In the genomic region with DNA sequence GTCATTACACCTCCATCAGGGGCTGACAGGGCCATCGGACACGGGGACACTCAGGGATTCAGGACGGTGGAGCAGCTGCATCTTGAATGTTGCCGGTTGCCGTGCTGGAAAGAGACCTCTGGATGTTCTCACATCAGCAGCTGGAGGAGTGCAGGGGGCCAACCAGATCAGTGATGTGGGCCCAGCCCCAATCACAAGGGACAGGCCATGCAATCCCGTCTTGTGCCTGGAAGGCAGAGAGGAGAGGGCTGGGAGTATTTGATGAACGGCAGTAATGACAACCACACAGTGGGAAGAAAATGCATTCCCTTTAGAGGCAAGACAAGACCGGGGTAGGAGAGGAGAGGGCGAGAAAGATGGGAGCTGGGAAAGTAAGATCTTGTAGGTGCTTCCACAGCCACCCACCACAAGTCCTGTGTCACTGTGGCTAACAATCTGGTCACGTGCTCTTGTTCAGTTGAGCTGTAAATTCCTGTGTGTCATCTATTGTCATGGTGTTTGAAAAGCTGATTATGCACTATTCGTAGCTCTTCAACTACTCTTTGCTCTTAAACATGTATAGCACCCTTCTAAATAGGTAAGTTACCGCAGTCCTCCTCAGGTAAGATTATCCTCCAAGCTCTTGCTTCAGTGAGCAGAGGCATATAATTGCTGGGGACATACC, we compare ENCODE assay signal across 21 cellular contexts.
DNase-seq lines count a peak whose midpoint lies in the region; ATAC-seq, FAIRE-seq and TF ChIP-seq lines count a peak whose summit lies in the region.
"Had no signal": no experiment of that assay in that cellular context is flagged by ENCODE, and none has a peak within 500 bp of the region (broad histone marks: within the 10 kb centered on the region; RNA-seq: fewer than 3 reads in every experiment).

No MANE protein-coding gene starts in this region.

- no peak overlapping the region for H4K91ac ChIP-seq in H9 (ENCODE audit: insufficient read length, low read depth, low read length)

- TF ChIP-seq POLR2A in GM12878 (IDR thresholded peaks at IDR 0.05; ENCODE audit: low read depth, low read length), result no peak

- H3K9ac ChIP-seq in H9 (ENCODE audit: extremely low read depth, insufficient read length, low read length), result no peak overlapping the region
- no peak overlapping the region for H3K9ac ChIP-seq in GM12878 (ENCODE audit: control insufficient read depth, insufficient read depth, low read length)

- H4K8ac ChIP-seq in H9 (replicated peaks; ENCODE audit: insufficient read length, low read depth, low read length), result no peak overlapping the region

- H2AFZ ChIP-seq in H9 (ENCODE audit: low read length) (no peak overlapping the region), GM12878 (ENCODE audit: control insufficient read depth, low read depth, low read length) (no peak overlapping the region)

- peaks cover 14% of the 10 kb centered on the region for H3K4me1 ChIP-seq in H9 (ENCODE audit: insufficient read depth, low read length)
- no peaks in the 10 kb centered on the region for H3K4me1 ChIP-seq in GM12878 (ENCODE audit: control insufficient read depth, insufficient read depth, low read length)
- H3K4me1 ChIP-seq: lower lobe of right lung, tibial nerve had no signal

- SMC1A ChIA-PET in GM12878 (lab: Charles Lee; ENCODE audit: uncharacterized antibody, unreplicated experiment), result interaction anchor here (1.3 kb wide), 1 partner anchor 54 kb away, joined by 5 read pairs; no protein-coding TSS in a partner anchor

- H3K9me3 Mint-ChIP-seq in H9, result no peaks in the 10 kb centered on the region
- H3K9me3 Mint-ChIP-seq in activated CD4-positive, alpha-beta memory T cell treated with anti-CD3 and anti-CD28 coated beads for 36 hours, result no peaks in the 10 kb centered on the region
- H3K9me3 Mint-ChIP-seq: activated naive CD8-positive, alpha-beta T cell treated with anti-CD3 and anti-CD28 coated beads for 36 hours; brain; natural killer cell treated with Interleukin-12 subunit alpha and Interleukin-12 subunit beta and Interleukin-15 and Interleukin-18, amount 100 ng/mL, for 72 hours; stimulated activated naive B cell treated with anti-CD40 and anti-IgM and Interleukin-4, amounts not matched to agents 10 μg/mL and 1 μg/mL and 100 μg/mL, for 72 hours had no signal

- intact Hi-C loops in GM12878 (cut with micrococcal nuclease; ENCODE audit: unreplicated experiment), result no loop called here
- intact Hi-C loops in activated CD4-positive, alpha-beta memory T cell treated with anti-CD3 and anti-CD28 coated beads for 36 hours (cut with micrococcal nuclease), result no loop called here

- H2BK120ac ChIP-seq in H9 (ENCODE audit: low read depth, low read length, poor library complexity, severe bottlenecking), result no peak overlapping the region

- H3K79me1 ChIP-seq in H9 (ENCODE audit: insufficient read depth, low read depth, low read length, poor library complexity, severe bottlenecking), result no peaks in the 10 kb centered on the region

- peaks cover 70% of the 10 kb centered on the region for H3K27me3 Mint-ChIP-seq in H9 (ENCODE audit: low read depth)
- H3K27me3 Mint-ChIP-seq in activated CD4-positive, alpha-beta memory T cell treated with anti-CD3 and anti-CD28 coated beads for 36 hours, result peaks cover 11% of the 10 kb centered on the region

- no peak for TF ChIP-seq RAD21 in GM12878 (IDR thresholded peaks at IDR 0.05; ENCODE audit: insufficient read depth, low read depth, low read length)

- no peak overlapping the region for H2BK12ac ChIP-seq in H9 (ENCODE audit: insufficient read length, low read depth, low read length)

- BruUV-seq in GM12878 (replicated peaks; lab: Mats Ljungman, UMichigan), result no TSS peak

- H2BK20ac ChIP-seq in H9 (ENCODE audit: low read depth, low read length, poor library complexity, severe bottlenecking), result no peak overlapping the region

- WGBS in H9 (ENCODE audit: extremely low coverage, insufficient read length, low lambda C conversion rate), result no CpG with 5 or more reads among the region's 12 CpGs
- 52% methylated on average over 12 of the region's 12 CpGs for WGBS in GM12878 (ENCODE audit: insufficient coverage, insufficient replicate concordance, low lambda C conversion rate, missing lambda C conversion rate)

- peaks cover 20 to 25% of the 10 kb centered on the region in 2 experiments for H3K4me1 Mint-ChIP-seq in H9
- no peaks in the 10 kb centered on the region for H3K4me1 Mint-ChIP-seq in activated CD4-positive, alpha-beta memory T cell treated with anti-CD3 and anti-CD28 coated beads for 36 hours (ENCODE audit: low read depth)
- H3K4me1 Mint-ChIP-seq: activated naive CD8-positive, alpha-beta T cell treated with anti-CD3 and anti-CD28 coated beads for 36 hours; stimulated activated naive B cell treated with anti-CD40 and anti-IgM and Interleukin-4, amounts not matched to agents 10 μg/mL and 1 μg/mL and 100 μg/mL, for 72 hours had no signal

- H3K27ac ChIP-seq in H9 (ENCODE audit: insufficient read length, low read depth, low read length) (no peak overlapping the region), GM12878 (ENCODE audit: control insufficient read depth, insufficient read depth) (no peak overlapping the region)
- H3K27ac ChIP-seq: epithelial cell of prostate, lower lobe of right lung, tibial nerve had no signal

- H4K20me1 ChIP-seq in H9 (ENCODE audit: control insufficient read depth, insufficient read depth, insufficient read length) (no peaks in the 10 kb centered on the region), GM12878 (ENCODE audit: control insufficient read depth, insufficient read depth) (no peaks in the 10 kb centered on the region)

- H2BK5ac ChIP-seq in H9 (ENCODE audit: insufficient read length, low read length), result no peak overlapping the region

- no peaks in the 10 kb centered on the region for H3K23me2 ChIP-seq in H9 (ENCODE audit: insufficient read length, low read depth, low read length, poor library complexity, severe bottlenecking)

- no peaks in the 10 kb centered on the region for H3K36me3 Mint-ChIP-seq in H9 (ENCODE audit: insufficient read depth in 1 of 3, low read depth in 3 of 3)
- H3K36me3 Mint-ChIP-seq in activated CD4-positive, alpha-beta memory T cell treated with anti-CD3 and anti-CD28 coated beads for 36 hours, result no peaks in the 10 kb centered on the region
- H3K36me3 Mint-ChIP-seq: activated naive CD8-positive, alpha-beta T cell treated with anti-CD3 and anti-CD28 coated beads for 36 hours; brain; natural killer cell treated with Interleukin-12 subunit alpha and Interleukin-12 subunit beta and Interleukin-15 and Interleukin-18, amount 100 ng/mL, for 72 hours; stimulated activated naive B cell treated with anti-CD40 and anti-IgM and Interleukin-4, amounts not matched to agents 10 μg/mL and 1 μg/mL and 100 μg/mL, for 72 hours had no signal

- no peak overlapping the region for H3K23ac ChIP-seq in H9 (ENCODE audit: insufficient read length, low read depth, low read length)

- H3K79me2 ChIP-seq in H9 (ENCODE audit: insufficient read depth, low read length) (no peaks in the 10 kb centered on the region), GM12878 (ENCODE audit: control insufficient read depth, insufficient read depth, low read length) (no peaks in the 10 kb centered on the region)

- H2BK15ac ChIP-seq in H9 (ENCODE audit: low read depth, low read length), result no peak overlapping the region

- no peak overlapping the region for H2AK5ac ChIP-seq in H9 (ENCODE audit: insufficient read length, low read length)

- DNase-seq in Daoy (ENCODE audit: low read depth) (peak; percentile 48), H9 (peak; percentile 55), GM12878 (ENCODE audit: low read depth, low spot score) (no peak), mesenteric fat pad (ENCODE audit: low spot score) (peak; percentile 75)
- DNase-seq in activated CD4-positive, alpha-beta memory T cell treated with anti-CD3 and anti-CD28 coated beads for 36 hours, result no peak
- DNase-seq: activated naive CD8-positive, alpha-beta T cell treated with anti-CD3 and anti-CD28 coated beads for 36 hours; activated T-cell treated with anti-CD3 and anti-CD28 coated beads, Interleukin-2, amount 50 U/mL, for 48 hours; cortex of kidney; lower lobe of right lung; NCI-H187 treated with DMSO at 0.1 percent for 48 hours; NCI-H510A treated with DMSO at 0.1 percent for 48 hours; stimulated activated naive B cell treated with anti-CD40 and anti-IgM and Interleukin-4, amounts not matched to agents 10 μg/mL and 1 μg/mL and 100 μg/mL, for 72 hours had no signal

- in situ Hi-C loops in GM12878 (cut with MboI), result no loop called here

- H3T11ph ChIP-seq in H9 (ENCODE audit: low read length), result no peak overlapping the region

- H3K56ac ChIP-seq in H9 (ENCODE audit: insufficient read length, low read depth, low read length), result no peak overlapping the region

- POLR2A ChIA-PET in GM12878 (lab: Charles Lee), result no interaction called here
- POLR2A ChIA-PET in activated CD4-positive, alpha-beta memory T cell treated with anti-CD3 and anti-CD28 coated beads for 36 hours (lab: Charles Lee), result no interaction called here

- H3K9me3 ChIP-seq in H9 (ENCODE audit: control insufficient read depth, low read depth, low read length), result no peaks in the 10 kb centered on the region
- H3K9me3 ChIP-seq in GM12878 (replicated peaks; ENCODE audit: control insufficient read depth, insufficient read depth, low read length), result no peaks in the 10 kb centered on the region
- H3K9me3 ChIP-seq: lower lobe of right lung, tibial nerve had no signal

- no peaks in the 10 kb centered on the region for H3K36me3 ChIP-seq in GM12878 (ENCODE audit: control insufficient read depth in 2 of 2, insufficient read depth in 2 of 2, low read length in 1 of 2)
- H3K36me3 ChIP-seq: lower lobe of right lung, tibial nerve had no signal

- H3K18ac ChIP-seq in H9 (ENCODE audit: insufficient read length, low read depth, low read length), result no peak overlapping the region

- H3K4me2 ChIP-seq in H9 (ENCODE audit: insufficient read depth, insufficient read length, low read length), result no peak overlapping the region
- no peak overlapping the region for H3K4me2 ChIP-seq in GM12878 (ENCODE audit: control insufficient read depth, insufficient read depth)

- CTCF ChIA-PET in GM12878 (lab: Yijun Ruan, JAX), result interaction anchor here (1.2 kb wide), 1 partner anchor 19 kb away, joined by 6 read pairs; no protein-coding TSS in a partner anchor
- CTCF ChIA-PET in activated CD4-positive, alpha-beta memory T cell treated with anti-CD3 and anti-CD28 coated beads for 36 hours (lab: Charles Lee), result interaction anchor here (0.9 to 1.2 kb wide), 2 partner anchors 19 to 54 kb away, joined by 8 to 10 read pairs; no protein-coding TSS in a partner anchor

- ATAC-seq in GM12878, result no peak
- ATAC-seq in HG02970 (IDR thresholded peaks at IDR 0.05; ENCODE audit: low FRiP score, unreplicated experiment), result no peak
- no peak for ATAC-seq in GM21825 (IDR thresholded peaks at IDR 0.05; ENCODE audit: unreplicated experiment)
- ATAC-seq: lower lobe of right lung; Panc1; stimulated activated naive B cell treated with anti-CD40 and anti-IgM and Interleukin-4, amounts not matched to agents 10 μg/mL and 1 μg/mL and 100 μg/mL, for 72 hours had no signal

- H3K4ac ChIP-seq in H9 (ENCODE audit: low read depth, low read length), result no peak overlapping the region

- TF ChIP-seq EP300 in GM12878 (IDR thresholded peaks at IDR 0.05; ENCODE audit: borderline replicate concordance in 1 of 2, control insufficient read depth in 1 of 2, low read depth in 2 of 2, low read length in 2 of 2), result no peak

- no peak for FAIRE-seq in GM12878 (lab: Jason Lieb, UNC)
- FAIRE-seq: frontal cortex, H54 had no signal

- H3K4me3 ChIP-seq in GM12878, result no peak overlapping the region
- H3K4me3 ChIP-seq: lower lobe of right lung, tibial nerve had no signal

- H3K14ac ChIP-seq in H9 (ENCODE audit: insufficient read depth, low read length), result no peak overlapping the region

- no peak overlapping the region; a peak in 1 of 7 replicates for H3K27ac Mint-ChIP-seq in H9
- H3K27ac Mint-ChIP-seq in activated CD4-positive, alpha-beta memory T cell treated with anti-CD3 and anti-CD28 coated beads for 36 hours, result no peak overlapping the region
- H3K27ac Mint-ChIP-seq: activated naive CD8-positive, alpha-beta T cell treated with anti-CD3 and anti-CD28 coated beads for 36 hours; natural killer cell treated with Interleukin-12 subunit alpha and Interleukin-12 subunit beta and Interleukin-15 and Interleukin-18, amount 100 ng/mL, for 72 hours; stimulated activated naive B cell treated with anti-CD40 and anti-IgM and Interleukin-4, amounts not matched to agents 10 μg/mL and 1 μg/mL and 100 μg/mL, for 72 hours had no signal

- H3K27me3 ChIP-seq in H9 (ENCODE audit: insufficient read depth, low read length), result no peaks in the 10 kb centered on the region
- H3K27me3 ChIP-seq in GM12878 (replicated peaks in 1 of 2; ENCODE audit: control insufficient read depth in 2 of 2, insufficient read depth in 2 of 2, low read length in 1 of 2), result peaks cover 2 to 9% of the 10 kb centered on the region in 2 experiments

- TF ChIP-seq CTCF in H9 (conservative IDR thresholded peaks at IDR 0.05), result no peak
- TF ChIP-seq CTCF in GM12878 (IDR thresholded peaks at IDR 0.05 in 2 of 3, conservative IDR thresholded peaks at IDR 0.05 in 1 of 3; ENCODE audit: control insufficient read depth in 2 of 3, extremely low read depth in 1 of 3, insufficient read depth in 1 of 3, low read depth in 3 of 3, low read length in 3 of 3), result no peak

- H4K5ac ChIP-seq in H9 (ENCODE audit: insufficient read length, low read depth, low read length), result no peak overlapping the region

- RAD21 ChIA-PET in GM12878 (lab: Charles Lee; ENCODE audit: unreplicated experiment), result interaction anchor here (0.7 to 1.0 kb wide), 2 partner anchors 19 to 21 kb away, joined by 3 read pairs; no protein-coding TSS in a partner anchor

- H3K4me3 Mint-ChIP-seq in H9, result peak overlapping the region in 1 of 2 experiments; percentile 34; a peak in 1 of 5 replicates
- no peak overlapping the region for H3K4me3 Mint-ChIP-seq in activated CD4-positive, alpha-beta memory T cell treated with anti-CD3 and anti-CD28 coated beads for 36 hours
- H3K4me3 Mint-ChIP-seq: activated naive CD8-positive, alpha-beta T cell treated with anti-CD3 and anti-CD28 coated beads for 36 hours; natural killer cell treated with Interleukin-12 subunit alpha and Interleukin-12 subunit beta and Interleukin-15 and Interleukin-18, amount 100 ng/mL, for 72 hours; stimulated activated naive B cell treated with anti-CD40 and anti-IgM and Interleukin-4, amounts not matched to agents 10 μg/mL and 1 μg/mL and 100 μg/mL, for 72 hours had no signal

Comparison
In these comparisons a context has a peak if more than half of its experiments do, and no peak if none do; other contexts are left out.
1. DNase-seq: peak in Daoy (single experiment), H9 (single experiment) and mesenteric fat pad (single experiment); none in GM12878 (single experiment) and activated CD4-positive, alpha-beta memory T cell treated with anti-CD3 and anti-CD28 coated beads for 36 hours (single experiment).